In genomic region chr4:23967281-23967680, GRCh38 we compare ENCODE assay signal across 5 cellular contexts.
"Had no signal": no experiment of that assay in that cellular context is flagged by ENCODE, and none has a peak within 500 bp of the region (broad histone marks: within the 10 kb centered on the region; RNA-seq: fewer than 3 reads in every experiment).

No MANE protein-coding gene starts in this region.

- H3K4me3 ChIP-seq: K562 had no signal

- DNase-seq: IMR-90, KBM-7 had no signal

- H3K27me3 Mint-ChIP-seq: IgD-negative memory B cell had no signal

- H3K36me3 Mint-ChIP-seq: IgD-negative memory B cell had no signal

- H3K27ac Mint-ChIP-seq: IgD-negative memory B cell had no signal

- H3K4me3 Mint-ChIP-seq: IgD-negative memory B cell had no signal

- H3K27ac ChIP-seq: HL-60 had no signal

- H3K4me1 Mint-ChIP-seq: IgD-negative memory B cell had no signal
